25 cellular contexts compared by ENCODE assay signal in genomic region chr2:19759880-19760279, GRCh38.
"Had no signal": no experiment of that assay in that cellular context is flagged by ENCODE, and none has a peak within 500 bp of the region (broad histone marks: within the 10 kb centered on the region; RNA-seq: fewer than 3 reads in every experiment).

No MANE protein-coding gene starts in this region.

- DNase-seq: activated CD4-positive, alpha-beta T cell treated with anti-CD3 and anti-CD28 coated beads for 36 hours; activated CD4-positive, alpha-beta T cell treated with anti-CD3 and anti-CD28 coated beads, Interleukin-2, amount 50 U/mL, for 4 hours; activated CD4-positive, CD25-positive, alpha-beta regulatory T cell; activated naive CD4-positive, alpha-beta T cell; activated T-cell treated with anti-CD3 and anti-CD28 coated beads for 4 hours; activated T-cell treated with anti-CD3 and anti-CD28 coated beads, Interleukin-2, amount 50 U/mL, for 72 hours; cerebellar nuclear complex; colonic mucosa; dorsolateral prefrontal cortex; effector memory CD4-positive, alpha-beta T cell; erythroblast; head of caudate nucleus; hippocampal formation; kidney; left colon; naive thymus-derived CD4-positive, alpha-beta T cell; ovary; sigmoid colon; stimulated activated CD4-positive, alpha-beta T cell treated with anti-CD3 and anti-CD28 coated beads, Interleukin-1b, Interleukin-23, amount 100 ng/mL, for 48 hours; stimulated activated naive CD4-positive, alpha-beta T cell; T-helper 1 cell had no signal

- ATAC-seq: activated CD4-positive, alpha-beta T cell treated with anti-CD3 and anti-CD28 coated beads for 36 hours; activated naive CD4-positive, alpha-beta T cell treated with anti-CD3 and anti-CD28 coated beads, Interleukin-2, amount 50 U/mL, for 72 hours; activated T-cell treated with anti-CD3 and anti-CD28 coated beads, Interleukin-2, amount 50 U/mL, for 72 hours; left colon; naive thymus-derived CD4-positive, alpha-beta T cell had no signal

- FAIRE-seq: kidney had no signal

- H3K4me2 ChIP-seq: smooth muscle cell had no signal

- H3K4me3 ChIP-seq: colonic mucosa, dorsolateral prefrontal cortex, ovary, prostate gland, sigmoid colon, smooth muscle cell, tibial nerve had no signal

- H3K9me3 ChIP-seq: colonic mucosa, ovary, prostate gland, sigmoid colon had no signal

- H3K27me3 ChIP-seq: colonic mucosa, dorsolateral prefrontal cortex, ovary, sigmoid colon, tibial nerve had no signal

- H3K36me3 ChIP-seq: colonic mucosa, ovary, prostate gland, sigmoid colon, tibial nerve had no signal

- H3K4me1 ChIP-seq: colonic mucosa, tibial nerve had no signal

- H3K27ac ChIP-seq: colonic mucosa, dorsolateral prefrontal cortex, ovary, prostate gland, sigmoid colon, tibial nerve had no signal
